Comparison of ENCODE assay signal across 1 cellular context in the genomic region with DNA sequence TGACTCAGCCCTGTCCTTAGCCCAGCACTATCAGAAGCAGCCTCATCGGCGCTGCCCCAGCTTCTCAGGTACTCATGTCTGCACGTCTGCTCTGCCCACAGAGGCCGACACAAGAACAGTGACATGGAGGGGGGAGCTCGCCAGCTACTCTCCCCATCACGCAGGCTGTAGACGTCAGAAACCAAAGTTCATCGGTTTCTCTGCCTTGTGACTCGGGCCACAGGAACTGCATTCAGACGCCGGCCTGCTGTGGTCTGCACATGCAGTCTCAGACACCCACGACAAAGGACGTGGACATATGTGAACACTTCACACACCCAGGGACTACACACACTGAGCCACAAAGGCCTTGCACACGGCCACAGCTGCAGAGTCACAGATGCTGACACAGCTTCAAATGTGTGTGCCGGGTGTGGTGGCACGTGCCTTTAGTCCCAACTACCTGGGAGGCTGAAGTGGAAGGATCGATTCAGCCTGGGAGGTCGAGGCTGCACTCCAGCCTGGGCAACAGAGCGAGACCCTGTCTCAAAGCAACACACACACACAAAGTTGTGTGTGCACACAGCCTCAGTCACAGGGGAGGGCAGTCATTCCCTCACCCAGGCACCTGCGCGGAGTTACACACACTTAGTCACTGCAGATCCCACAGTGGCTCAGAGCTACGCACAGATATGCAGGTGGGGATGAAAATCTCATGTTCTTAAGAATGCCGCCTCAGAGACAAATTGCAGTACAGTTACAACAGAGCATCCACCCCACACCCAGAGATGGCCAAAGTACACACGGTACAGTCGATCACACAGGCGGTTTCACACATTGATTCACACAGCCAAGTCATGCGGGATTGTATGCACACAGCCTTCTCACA.
TF ChIP-seq lines count a peak whose summit lies in the region.

No MANE protein-coding gene starts in this region.

TF ChIP-seq in HepG2, 621 proteins besides CTCF, POLR2A, EP300 and RAD21 (continued from another document and continues in another):
- TF ChIP-seq, protein P1, sequence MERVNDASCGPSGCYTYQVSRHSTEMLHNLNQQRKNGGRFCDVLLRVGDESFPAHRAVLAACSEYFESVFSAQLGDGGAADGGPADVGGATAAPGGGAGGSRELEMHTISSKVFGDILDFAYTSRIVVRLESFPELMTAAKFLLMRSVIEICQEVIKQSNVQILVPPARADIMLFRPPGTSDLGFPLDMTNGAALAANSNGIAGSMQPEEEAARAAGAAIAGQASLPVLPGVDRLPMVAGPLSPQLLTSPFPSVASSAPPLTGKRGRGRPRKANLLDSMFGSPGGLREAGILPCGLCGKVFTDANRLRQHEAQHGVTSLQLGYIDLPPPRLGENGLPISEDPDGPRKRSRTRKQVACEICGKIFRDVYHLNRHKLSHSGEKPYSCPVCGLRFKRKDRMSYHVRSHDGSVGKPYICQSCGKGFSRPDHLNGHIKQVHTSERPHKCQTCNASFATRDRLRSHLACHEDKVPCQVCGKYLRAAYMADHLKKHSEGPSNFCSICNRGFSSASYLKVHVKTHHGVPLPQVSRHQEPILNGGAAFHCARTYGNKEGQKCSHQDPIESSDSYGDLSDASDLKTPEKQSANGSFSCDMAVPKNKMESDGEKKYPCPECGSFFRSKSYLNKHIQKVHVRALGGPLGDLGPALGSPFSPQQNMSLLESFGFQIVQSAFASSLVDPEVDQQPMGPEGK (CRISPR knock-in tag; IDR thresholded peaks at IDR 0.05), result peak; percentile 99
- peak; percentile 89 for TF ChIP-seq MTA1 (CRISPR knock-in tag; IDR thresholded peaks at IDR 0.05; ENCODE audit: borderline replicate concordance)
- no peak for TF ChIP-seq CENPX (CRISPR knock-in tag; IDR thresholded peaks at IDR 0.05)
- peak; percentile 69; the same call in 1 of the 2 replicates for TF ChIP-seq SOX5 (CRISPR knock-in tag; IDR thresholded peaks at IDR 0.05; ENCODE audit: borderline replicate concordance)
- TF ChIP-seq MYNN (CRISPR knock-in tag; IDR thresholded peaks at IDR 0.05; ENCODE audit: low read depth), result no peak
- TF ChIP-seq, protein P2, sequence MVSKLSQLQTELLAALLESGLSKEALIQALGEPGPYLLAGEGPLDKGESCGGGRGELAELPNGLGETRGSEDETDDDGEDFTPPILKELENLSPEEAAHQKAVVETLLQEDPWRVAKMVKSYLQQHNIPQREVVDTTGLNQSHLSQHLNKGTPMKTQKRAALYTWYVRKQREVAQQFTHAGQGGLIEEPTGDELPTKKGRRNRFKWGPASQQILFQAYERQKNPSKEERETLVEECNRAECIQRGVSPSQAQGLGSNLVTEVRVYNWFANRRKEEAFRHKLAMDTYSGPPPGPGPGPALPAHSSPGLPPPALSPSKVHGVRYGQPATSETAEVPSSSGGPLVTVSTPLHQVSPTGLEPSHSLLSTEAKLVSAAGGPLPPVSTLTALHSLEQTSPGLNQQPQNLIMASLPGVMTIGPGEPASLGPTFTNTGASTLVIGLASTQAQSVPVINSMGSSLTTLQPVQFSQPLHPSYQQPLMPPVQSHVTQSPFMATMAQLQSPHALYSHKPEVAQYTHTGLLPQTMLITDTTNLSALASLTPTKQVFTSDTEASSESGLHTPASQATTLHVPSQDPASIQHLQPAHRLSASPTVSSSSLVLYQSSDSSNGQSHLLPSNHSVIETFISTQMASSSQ (IDR thresholded peaks at IDR 0.05; ENCODE audit: low read depth), result no peak; the same call in none of the 2 replicates
- TF ChIP-seq, protein P2 (CRISPR knock-in tag; IDR thresholded peaks at IDR 0.05; ENCODE audit: borderline replicate concordance), result no peak; the same call in 1 of the 2 replicates
- no peak for TF ChIP-seq SRSF1 (optimal IDR thresholded peaks at IDR 0.05; ENCODE audit: low read depth, low read length)
- peak; percentile 81 for TF ChIP-seq TAF1 (CRISPR knock-in tag; IDR thresholded peaks at IDR 0.05)
- TF ChIP-seq RBAK (CRISPR knock-in tag; IDR thresholded peaks at IDR 0.05), result 0 out of 2 replicates have a peak, but pooled peaks have one; percentile 11
- peak; percentile 51; the same call in 1 of the 2 replicates for TF ChIP-seq FOXJ3 (CRISPR knock-in tag; IDR thresholded peaks at IDR 0.05; ENCODE audit: borderline replicate concordance)
- no peak for TF ChIP-seq JARID2 (CRISPR knock-in tag; IDR thresholded peaks at IDR 0.05; ENCODE audit: insufficient replicate concordance)
- TF ChIP-seq AKAP8 (CRISPR knock-in tag; IDR thresholded peaks at IDR 0.05), result peak; percentile 92; the same call in 1 of the 2 replicates
- 0 out of 2 replicates have a peak, but pooled peaks have one; percentile 16 for TF ChIP-seq DNMT1 (CRISPR knock-in tag; IDR thresholded peaks at IDR 0.05)
- no peak for TF ChIP-seq MATR3 (CRISPR knock-in tag; IDR thresholded peaks at IDR 0.05)
- TF ChIP-seq HIVEP1 (CRISPR knock-in tag; IDR thresholded peaks at IDR 0.05), result peak; percentile 71
- TF ChIP-seq FOSL1 (CRISPR knock-in tag; IDR thresholded peaks at IDR 0.05; ENCODE audit: borderline replicate concordance), result 0 out of 2 replicates have a peak, but pooled peaks have one; percentile 81
- no peak for TF ChIP-seq RORA (CRISPR knock-in tag; IDR thresholded peaks at IDR 0.05)
- peak; percentile 87; the same call in 1 of the 2 replicates for TF ChIP-seq ZNF543 (CRISPR knock-in tag; IDR thresholded peaks at IDR 0.05)
- TF ChIP-seq KLF12 (CRISPR knock-in tag; IDR thresholded peaks at IDR 0.05; ENCODE audit: borderline replicate concordance), result no peak
- TF ChIP-seq TRIM24 (CRISPR knock-in tag; IDR thresholded peaks at IDR 0.05), result no peak
- TF ChIP-seq JUNB (CRISPR knock-in tag; IDR thresholded peaks at IDR 0.05; ENCODE audit: borderline replicate concordance), result peak; percentile 85; the same call in 1 of the 2 replicates
- no peak for TF ChIP-seq LCORL (IDR thresholded peaks at IDR 0.05)
- TF ChIP-seq LCORL (CRISPR knock-in tag; IDR thresholded peaks at IDR 0.05), result peak; percentile 78; the same call in 1 of the 2 replicates
- TF ChIP-seq PTBP1 (IDR thresholded peaks at IDR 0.05; ENCODE audit: low read depth, low read length, poor library complexity, severe bottlenecking), result no peak
- no peak; the same call in 1 of the 2 replicates for TF ChIP-seq ZFP90 (CRISPR knock-in tag; IDR thresholded peaks at IDR 0.05; ENCODE audit: borderline replicate concordance)
- no peak; the same call in 1 of the 2 replicates for TF ChIP-seq BRD4 (CRISPR knock-in tag; IDR thresholded peaks at IDR 0.05)
- TF ChIP-seq, protein P3, sequence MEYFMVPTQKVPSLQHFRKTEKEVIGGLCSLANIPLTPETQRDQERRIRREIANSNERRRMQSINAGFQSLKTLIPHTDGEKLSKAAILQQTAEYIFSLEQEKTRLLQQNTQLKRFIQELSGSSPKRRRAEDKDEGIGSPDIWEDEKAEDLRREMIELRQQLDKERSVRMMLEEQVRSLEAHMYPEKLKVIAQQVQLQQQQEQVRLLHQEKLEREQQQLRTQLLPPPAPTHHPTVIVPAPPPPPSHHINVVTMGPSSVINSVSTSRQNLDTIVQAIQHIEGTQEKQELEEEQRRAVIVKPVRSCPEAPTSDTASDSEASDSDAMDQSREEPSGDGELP (IDR thresholded peaks at IDR 0.05; ENCODE audit: borderline replicate concordance, low read depth), result peak; percentile 43; the same call in 1 of the 2 replicates
- TF ChIP-seq, protein P4, sequence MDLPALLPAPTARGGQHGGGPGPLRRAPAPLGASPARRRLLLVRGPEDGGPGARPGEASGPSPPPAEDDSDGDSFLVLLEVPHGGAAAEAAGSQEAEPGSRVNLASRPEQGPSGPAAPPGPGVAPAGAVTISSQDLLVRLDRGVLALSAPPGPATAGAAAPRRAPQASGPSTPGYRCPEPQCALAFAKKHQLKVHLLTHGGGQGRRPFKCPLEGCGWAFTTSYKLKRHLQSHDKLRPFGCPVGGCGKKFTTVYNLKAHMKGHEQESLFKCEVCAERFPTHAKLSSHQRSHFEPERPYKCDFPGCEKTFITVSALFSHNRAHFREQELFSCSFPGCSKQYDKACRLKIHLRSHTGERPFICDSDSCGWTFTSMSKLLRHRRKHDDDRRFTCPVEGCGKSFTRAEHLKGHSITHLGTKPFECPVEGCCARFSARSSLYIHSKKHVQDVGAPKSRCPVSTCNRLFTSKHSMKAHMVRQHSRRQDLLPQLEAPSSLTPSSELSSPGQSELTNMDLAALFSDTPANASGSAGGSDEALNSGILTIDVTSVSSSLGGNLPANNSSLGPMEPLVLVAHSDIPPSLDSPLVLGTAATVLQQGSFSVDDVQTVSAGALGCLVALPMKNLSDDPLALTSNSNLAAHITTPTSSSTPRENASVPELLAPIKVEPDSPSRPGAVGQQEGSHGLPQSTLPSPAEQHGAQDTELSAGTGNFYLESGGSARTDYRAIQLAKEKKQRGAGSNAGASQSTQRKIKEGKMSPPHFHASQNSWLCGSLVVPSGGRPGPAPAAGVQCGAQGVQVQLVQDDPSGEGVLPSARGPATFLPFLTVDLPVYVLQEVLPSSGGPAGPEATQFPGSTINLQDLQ (CRISPR knock-in tag; IDR thresholded peaks at IDR 0.05), result 0 out of 2 replicates have a peak, but pooled peaks have one; percentile 67
- TF ChIP-seq, protein P5, sequence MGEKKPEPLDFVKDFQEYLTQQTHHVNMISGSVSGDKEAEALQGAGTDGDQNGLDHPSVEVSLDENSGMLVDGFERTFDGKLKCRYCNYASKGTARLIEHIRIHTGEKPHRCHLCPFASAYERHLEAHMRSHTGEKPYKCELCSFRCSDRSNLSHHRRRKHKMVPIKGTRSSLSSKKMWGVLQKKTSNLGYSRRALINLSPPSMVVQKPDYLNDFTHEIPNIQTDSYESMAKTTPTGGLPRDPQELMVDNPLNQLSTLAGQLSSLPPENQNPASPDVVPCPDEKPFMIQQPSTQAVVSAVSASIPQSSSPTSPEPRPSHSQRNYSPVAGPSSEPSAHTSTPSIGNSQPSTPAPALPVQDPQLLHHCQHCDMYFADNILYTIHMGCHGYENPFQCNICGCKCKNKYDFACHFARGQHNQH (CRISPR knock-in tag; IDR thresholded peaks at IDR 0.05), result peak; percentile 97
- TF ChIP-seq ZNF34 (CRISPR knock-in tag; IDR thresholded peaks at IDR 0.05; ENCODE audit: borderline replicate concordance), result 0 out of 2 replicates have a peak, but pooled peaks have one; percentile 23
- no peak; the same call in 1 of the 2 replicates for TF ChIP-seq ZFP1 (CRISPR knock-in tag; IDR thresholded peaks at IDR 0.05)
- TF ChIP-seq, protein P6, sequence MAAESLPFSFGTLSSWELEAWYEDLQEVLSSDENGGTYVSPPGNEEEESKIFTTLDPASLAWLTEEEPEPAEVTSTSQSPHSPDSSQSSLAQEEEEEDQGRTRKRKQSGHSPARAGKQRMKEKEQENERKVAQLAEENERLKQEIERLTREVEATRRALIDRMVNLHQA (CRISPR knock-in tag; IDR thresholded peaks at IDR 0.05), result no peak
- no peak for TF ChIP-seq ZKSCAN5 (CRISPR knock-in tag; IDR thresholded peaks at IDR 0.05)
- TF ChIP-seq ZNF772 (CRISPR knock-in tag; IDR thresholded peaks at IDR 0.05), result peak; percentile 97
- TF ChIP-seq, protein P7, sequence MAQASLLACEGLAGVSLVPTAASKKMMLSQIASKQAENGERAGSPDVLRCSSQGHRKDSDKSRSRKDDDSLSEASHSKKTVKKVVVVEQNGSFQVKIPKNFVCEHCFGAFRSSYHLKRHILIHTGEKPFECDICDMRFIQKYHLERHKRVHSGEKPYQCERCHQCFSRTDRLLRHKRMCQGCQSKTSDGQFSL (CRISPR knock-in tag; IDR thresholded peaks at IDR 0.05), result peak; percentile 70
- TF ChIP-seq, protein P8, sequence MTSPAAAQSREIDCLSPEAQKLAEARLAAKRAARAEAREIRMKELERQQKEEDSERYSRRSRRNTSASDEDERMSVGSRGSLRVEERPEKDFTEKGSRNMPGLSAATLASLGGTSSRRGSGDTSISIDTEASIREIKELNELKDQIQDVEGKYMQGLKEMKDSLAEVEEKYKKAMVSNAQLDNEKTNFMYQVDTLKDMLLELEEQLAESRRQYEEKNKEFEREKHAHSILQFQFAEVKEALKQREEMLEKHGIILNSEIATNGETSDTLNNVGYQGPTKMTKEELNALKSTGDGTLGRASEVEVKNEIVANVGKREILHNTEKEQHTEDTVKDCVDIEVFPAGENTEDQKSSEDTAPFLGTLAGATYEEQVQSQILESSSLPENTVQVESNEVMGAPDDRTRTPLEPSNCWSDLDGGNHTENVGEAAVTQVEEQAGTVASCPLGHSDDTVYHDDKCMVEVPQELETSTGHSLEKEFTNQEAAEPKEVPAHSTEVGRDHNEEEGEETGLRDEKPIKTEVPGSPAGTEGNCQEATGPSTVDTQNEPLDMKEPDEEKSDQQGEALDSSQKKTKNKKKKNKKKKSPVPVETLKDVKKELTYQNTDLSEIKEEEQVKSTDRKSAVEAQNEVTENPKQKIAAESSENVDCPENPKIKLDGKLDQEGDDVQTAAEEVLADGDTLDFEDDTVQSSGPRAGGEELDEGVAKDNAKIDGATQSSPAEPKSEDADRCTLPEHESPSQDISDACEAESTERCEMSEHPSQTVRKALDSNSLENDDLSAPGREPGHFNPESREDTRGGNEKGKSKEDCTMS (CRISPR knock-in tag; conservative IDR thresholded peaks at IDR 0.05), result no peak
- no peak for TF ChIP-seq REL (CRISPR knock-in tag; conservative IDR thresholded peaks at IDR 0.05)
- TF ChIP-seq, protein P9, sequence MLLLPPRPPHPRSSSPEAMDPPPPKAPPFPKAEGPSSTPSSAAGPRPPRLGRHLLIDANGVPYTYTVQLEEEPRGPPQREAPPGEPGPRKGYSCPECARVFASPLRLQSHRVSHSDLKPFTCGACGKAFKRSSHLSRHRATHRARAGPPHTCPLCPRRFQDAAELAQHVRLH (CRISPR knock-in tag; IDR thresholded peaks at IDR 0.05; ENCODE audit: borderline replicate concordance, low read depth), result peak; percentile 46; the same call in 1 of the 2 replicates
- TF ChIP-seq ESRRA (CRISPR knock-in tag; IDR thresholded peaks at IDR 0.05; ENCODE audit: low read depth), result peak; percentile 84; the same call in 1 of the 2 replicates
- TF ChIP-seq ZNF556 (CRISPR knock-in tag; IDR thresholded peaks at IDR 0.05; ENCODE audit: borderline replicate concordance), result peak; percentile 39; the same call in 1 of the 2 replicates
- TF ChIP-seq NCOR1 (IDR thresholded peaks at IDR 0.05; ENCODE audit: borderline replicate concordance, low read length), result peak; percentile 68; the same call in 1 of the 2 replicates
- TF ChIP-seq CAMTA2 (CRISPR knock-in tag; IDR thresholded peaks at IDR 0.05; ENCODE audit: borderline replicate concordance), result peak; percentile 79
- TF ChIP-seq TEAD3 (CRISPR knock-in tag; optimal IDR thresholded peaks at IDR 0.05; ENCODE audit: borderline replicate concordance), result peak; percentile 44
- peak; percentile 91 for TF ChIP-seq POLR2G (IDR thresholded peaks at IDR 0.05; ENCODE audit: low read depth, low read length)
- TF ChIP-seq SIX1 (CRISPR knock-in tag; IDR thresholded peaks at IDR 0.05; ENCODE audit: borderline replicate concordance), result no peak; the same call in 1 of the 2 replicates
- no peak for TF ChIP-seq HNRNPK (IDR thresholded peaks at IDR 0.05; ENCODE audit: low read depth, low read length, poor library complexity, severe bottlenecking)
